In genomic region chr1:181090653-181091126, GRCh38 we compare ENCODE assay signal across 1 cellular context.
TF ChIP-seq lines count a peak whose summit lies in the region.

No MANE protein-coding gene starts in this region.

TF ChIP-seq in IMR-90, 13 proteins besides CTCF, POLR2A, EP300 and RAD21:
- TF ChIP-seq MAFK (IDR thresholded peaks at IDR 0.05; ENCODE audit: low read depth, low read length) (no peak), RFX5 (IDR thresholded peaks at IDR 0.05; ENCODE audit: low read depth, low read length) (no peak), CEBPB (IDR thresholded peaks at IDR 0.05; ENCODE audit: low read depth, low read length) (no peak), CHD1 (IDR thresholded peaks at IDR 0.05; ENCODE audit: low read depth, low read length) (no peak), BHLHE40 (IDR thresholded peaks at IDR 0.05; ENCODE audit: low read depth, low read length) (no peak), ELK1 (IDR thresholded peaks at IDR 0.05; ENCODE audit: borderline replicate concordance, low read depth, low read length) (no peak), USF2 (IDR thresholded peaks at IDR 0.05; ENCODE audit: low read depth, low read length) (no peak), NFE2L2 (IDR thresholded peaks at IDR 0.05; ENCODE audit: low read depth, low read length) (no peak), RCOR1 (IDR thresholded peaks at IDR 0.05; ENCODE audit: insufficient replicate concordance, low read length) (no peak), FOS (IDR thresholded peaks at IDR 0.05; ENCODE audit: low read depth, low read length) (no peak), SMC3 (IDR thresholded peaks at IDR 0.05; ENCODE audit: low read depth, low read length) (no peak; the same call in 1 of the 2 replicates), MAZ (IDR thresholded peaks at IDR 0.05; ENCODE audit: borderline replicate concordance, low read depth, low read length) (no peak), MXI1 (IDR thresholded peaks at IDR 0.05; ENCODE audit: borderline replicate concordance, low read depth, low read length) (no peak)
